In the genomic region with DNA sequence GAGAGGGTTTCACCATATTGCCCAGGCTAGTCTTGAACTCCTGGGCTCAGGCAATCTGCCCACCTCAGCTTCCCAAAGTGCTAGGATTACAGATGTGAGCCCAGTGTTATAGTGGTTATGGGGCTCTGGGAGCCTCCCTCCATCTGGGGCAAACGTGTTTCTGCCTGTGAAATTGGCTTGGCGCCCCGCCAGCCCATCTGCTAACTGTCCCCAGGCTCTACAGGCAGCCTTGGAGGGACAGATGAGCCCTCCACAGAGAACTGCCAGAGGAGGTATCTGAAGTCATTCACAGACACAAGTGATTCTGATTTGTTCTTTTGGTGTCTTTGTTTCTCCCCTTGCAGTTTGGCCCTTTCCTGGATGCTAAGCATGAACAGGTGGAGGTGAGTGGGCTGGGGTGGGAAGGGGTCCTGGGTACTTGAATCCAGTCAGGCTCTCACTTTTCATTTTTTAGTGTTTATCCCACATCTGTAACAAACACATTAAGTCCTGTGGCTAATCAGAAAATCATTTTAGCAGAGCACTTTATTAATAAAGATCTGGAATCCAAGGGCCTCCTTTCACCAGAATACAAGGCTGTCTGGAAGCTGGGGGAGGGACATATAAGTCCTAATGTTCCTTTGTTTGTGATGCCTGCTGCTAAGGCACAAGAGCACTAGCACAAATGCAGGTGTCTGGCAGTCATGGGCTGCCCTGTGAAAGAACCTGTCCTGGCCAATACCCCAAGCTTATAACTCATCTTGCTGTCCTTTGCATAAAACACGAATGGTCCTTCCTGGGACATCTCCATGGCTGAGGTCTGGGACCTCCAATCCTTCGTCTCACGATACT, we compare ENCODE assay signal across 9 cellular contexts. TPM values are rescaled to one million over a fixed set of nuclear protein-coding genes. Genes with fewer than 3 reads are reported as not detected.
A peak's percentile ranks its signal among the peaks of the same experiment; 100 is the strongest.
DNase-seq lines count a peak whose midpoint lies in the region; TF ChIP-seq lines count a peak whose summit lies in the region.
"Had no signal": no experiment of that assay in that cellular context is flagged by ENCODE, and none has a peak within 500 bp of the region (broad histone marks: within the 10 kb centered on the region; RNA-seq: fewer than 3 reads in every experiment).

No MANE protein-coding gene starts in this region.

- H3K4me1 ChIP-seq in stomach, result peaks cover 31 to 54% (median 41%) of the 10 kb centered on the region in 4 donors

- TF ChIP-seq EP300 in stomach (IDR thresholded peaks at IDR 0.05), result no peak

- 61 to 79% (median 74%) methylated on average over 6 of the region's 6 CpGs for WGBS in stomach, 5 donors

- no peaks in the 10 kb centered on the region for H3K9me3 ChIP-seq in stomach

- TF ChIP-seq CTCF in fibroblast of mammary gland (conservative IDR thresholded peaks at IDR 0.05; ENCODE audit: control insufficient read depth, insufficient read depth, low read depth, low read length) (no peak), stomach (IDR thresholded peaks at IDR 0.05) (no peak)

- peaks cover 0 to 54% (median 47%) of the 10 kb centered on the region in 4 donors for H3K36me3 ChIP-seq in stomach

- TF ChIP-seq POLR2A in stomach (IDR thresholded peaks at IDR 0.05), result no peak

- intact Hi-C loops in stomach (cut with DNase I; ENCODE audit: low total_unique reads), result no loop called here

- H3K4me3 ChIP-seq in fibroblast of mammary gland (ENCODE audit: control insufficient read depth, low read depth, low read length) (no peak overlapping the region), stomach (no peak overlapping the region)

- DNase-seq in GF-D8 (lab: John Stamatoyannopoulos, UW), result peak; percentile 23
- DNase-seq in NCI-H82 (lab: John Stamatoyannopoulos, UW), result peak; percentile 97
- DNase-seq in fibroblast of mammary gland (ENCODE audit: low read depth), result peak; percentile 72
- no peak for DNase-seq in stomach
- DNase-seq in medulla oblongata (ENCODE audit: extremely low spot score), result no peak
- DNase-seq in islet precursor cell, result no peak
- DNase-seq in NCI-H187 treated with DMSO at 0.1 percent for 48 hours (lab: John Stamatoyannopoulos, UW), result no peak
- DNase-seq: NCI-H2107 had no signal

- peak overlapping the region in 3 of 5 donors; percentile 17 to 94 (median 89) for H3K27ac ChIP-seq in stomach

- H3K27me3 ChIP-seq in stomach, result no peaks in the 10 kb centered on the region

RNA-seq across cellular contexts. Expression of gene CDC42EP2, which starts 25.7 kb away (rescaled TPM):
- total RNA-seq in stomach, result 10 to 100 TPM in 2 of 5 donors, 1 to 10 TPM in 1, under 1 TPM in 1, not detected in 1; 0.89 to 18.3 (median 8.3) TPM
- 10 to 100 TPM; 13.8 to 22.0 (median 18.4) TPM for polyA plus RNA-seq in stomach
- total RNA-seq: mononuclear cell had no signal

RNA-seq across cellular contexts. Expression of gene POLA2, which starts 27.2 kb away (rescaled TPM):
- 10 to 100 TPM in 2 of 5 donors, 1 to 10 TPM in 3; 1.7 to 17.0 (median 5.5) TPM for total RNA-seq in stomach
- 10 to 100 TPM in 2 of 3 donors, 1 to 10 TPM in 1; 8.6 to 11.2 (median 10.3) TPM for polyA plus RNA-seq in stomach

RNA-seq across cellular contexts. Expression of gene DPF2, which starts 44.7 kb away (rescaled TPM):
- 10 to 100 TPM; 14.7 to 92.8 (median 35.1) TPM for total RNA-seq in stomach
- polyA plus RNA-seq in stomach, result 10 to 100 TPM; 14.9 to 22.6 (median 19.6) TPM

Comparison
In these comparisons a context has a peak if more than half of its experiments do, and no peak if none do; other contexts are left out.
1. DNase-seq: peak in GF-D8 (single experiment), NCI-H82 (single experiment) and fibroblast of mammary gland (single experiment); none in stomach (single experiment), medulla oblongata (single experiment), islet precursor cell (single experiment) and NCI-H187 treated with DMSO at 0.1 percent for 48 hours (single experiment).